24 cellular contexts compared by ENCODE assay signal in the genomic region with DNA sequence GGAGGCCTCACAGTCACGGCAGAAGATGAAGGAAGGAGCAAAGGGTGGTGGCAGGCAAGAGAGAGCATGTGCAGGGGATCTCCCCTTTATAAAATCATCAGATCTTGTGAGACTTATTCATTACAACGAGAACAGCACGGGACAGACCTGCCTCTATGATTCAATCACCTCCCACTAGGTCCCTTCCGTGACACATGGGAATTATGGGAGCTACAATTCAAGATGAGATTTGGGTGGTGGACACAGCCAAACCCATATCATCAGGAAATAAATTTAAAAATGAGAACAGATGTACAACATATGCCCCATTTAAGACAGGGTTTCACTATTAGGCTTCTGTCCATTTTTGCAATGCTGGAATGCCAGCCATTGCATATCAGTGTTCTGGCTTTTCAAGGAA.
"Had no signal": no experiment of that assay in that cellular context is flagged by ENCODE, and none has a peak within 500 bp of the region (broad histone marks: within the 10 kb centered on the region; RNA-seq: fewer than 3 reads in every experiment).

No MANE protein-coding gene starts in this region.

- DNase-seq: Kasumi-1, MM.1S, NCI-H1092 treated with DMSO at 0.1 percent for 48 hours, NCI-H1436, NCI-H187, NCI-H2029, NCI-H2081 treated with DMSO at 0.1 percent for 48 hours, NCI-H2171, NCI-H226, NCI-H446, NCI-H510A, NCI-H524 treated with DMSO at 0.1 percent for 48 hours, NCI-H69, NCI-H774, OCI-M1, PC-9, Peyer's patch, Right ventricle myocardium superior, RPMI8226, SIG-M5 had no signal

- H3K4me1 ChIP-seq: Peyer's patch, SJSA1 had no signal

- H3K36me3 ChIP-seq: Peyer's patch, SJSA1 had no signal

- H3K4me3 ChIP-seq: K562, PC-9, Peyer's patch, SJSA1, SK-N-MC had no signal

- H3K27ac ChIP-seq: KMS-11, PC-9, Peyer's patch, SJSA1, SK-N-MC had no signal

- H3K27me3 ChIP-seq: Peyer's patch, SJSA1 had no signal

- H3K9me3 ChIP-seq: Peyer's patch, SJSA1 had no signal
